In the genomic region with DNA sequence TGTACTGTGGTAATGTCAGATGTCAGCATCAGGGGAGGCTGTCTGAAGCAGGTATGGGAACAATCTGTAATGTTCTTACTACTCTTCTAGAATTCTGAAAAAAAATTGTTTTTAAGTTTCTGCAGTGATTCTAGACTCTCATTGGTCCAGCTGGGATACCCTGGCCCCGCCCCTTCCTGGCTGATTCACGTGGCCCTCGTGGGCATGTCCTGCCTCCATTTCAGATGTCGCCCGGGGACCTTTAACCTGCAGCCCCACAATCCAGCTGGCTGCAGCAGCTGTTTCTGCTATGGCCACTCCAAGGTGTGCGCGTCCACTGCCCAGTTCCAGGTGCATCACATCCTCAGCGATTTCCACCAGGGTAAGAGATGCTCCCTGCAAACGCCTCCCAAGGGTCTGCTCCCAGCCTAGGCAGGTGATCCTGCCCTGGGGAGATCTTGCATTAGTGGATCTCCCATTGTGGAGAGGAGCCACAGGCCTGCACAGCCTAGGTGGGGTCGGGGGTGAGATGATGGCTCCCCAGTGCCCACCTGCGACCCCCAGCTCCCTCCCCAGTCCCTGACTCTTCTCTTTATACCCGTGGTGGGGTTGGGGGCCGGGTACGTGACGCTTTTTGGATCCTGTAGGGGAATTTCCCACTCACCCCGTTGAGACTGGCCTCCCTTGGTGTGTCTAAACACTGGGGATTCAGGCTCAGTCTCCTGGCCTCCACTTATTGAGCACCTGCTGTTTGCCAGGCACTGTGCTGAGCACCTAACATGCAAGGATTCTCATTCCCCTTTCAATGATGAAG, we compare ENCODE assay signal across 2 cellular contexts.
TF ChIP-seq lines count a peak whose summit lies in the region.

No MANE protein-coding gene starts in this region.

TF ChIP-seq in Ishikawa, 13 proteins besides CTCF, POLR2A, EP300 and RAD21:
- TF ChIP-seq, protein P1, sequence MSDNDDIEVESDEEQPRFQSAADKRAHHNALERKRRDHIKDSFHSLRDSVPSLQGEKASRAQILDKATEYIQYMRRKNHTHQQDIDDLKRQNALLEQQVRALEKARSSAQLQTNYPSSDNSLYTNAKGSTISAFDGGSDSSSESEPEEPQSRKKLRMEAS (IDR thresholded peaks at IDR 0.05), result no peak
- TF ChIP-seq, protein P2, sequence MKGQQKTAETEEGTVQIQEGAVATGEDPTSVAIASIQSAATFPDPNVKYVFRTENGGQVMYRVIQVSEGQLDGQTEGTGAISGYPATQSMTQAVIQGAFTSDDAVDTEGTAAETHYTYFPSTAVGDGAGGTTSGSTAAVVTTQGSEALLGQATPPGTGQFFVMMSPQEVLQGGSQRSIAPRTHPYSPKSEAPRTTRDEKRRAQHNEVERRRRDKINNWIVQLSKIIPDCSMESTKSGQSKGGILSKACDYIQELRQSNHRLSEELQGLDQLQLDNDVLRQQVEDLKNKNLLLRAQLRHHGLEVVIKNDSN (IDR thresholded peaks at IDR 0.05), result 0 out of 2 replicates have a peak, but pooled peaks have one; percentile 23
- TF ChIP-seq, protein P3, sequence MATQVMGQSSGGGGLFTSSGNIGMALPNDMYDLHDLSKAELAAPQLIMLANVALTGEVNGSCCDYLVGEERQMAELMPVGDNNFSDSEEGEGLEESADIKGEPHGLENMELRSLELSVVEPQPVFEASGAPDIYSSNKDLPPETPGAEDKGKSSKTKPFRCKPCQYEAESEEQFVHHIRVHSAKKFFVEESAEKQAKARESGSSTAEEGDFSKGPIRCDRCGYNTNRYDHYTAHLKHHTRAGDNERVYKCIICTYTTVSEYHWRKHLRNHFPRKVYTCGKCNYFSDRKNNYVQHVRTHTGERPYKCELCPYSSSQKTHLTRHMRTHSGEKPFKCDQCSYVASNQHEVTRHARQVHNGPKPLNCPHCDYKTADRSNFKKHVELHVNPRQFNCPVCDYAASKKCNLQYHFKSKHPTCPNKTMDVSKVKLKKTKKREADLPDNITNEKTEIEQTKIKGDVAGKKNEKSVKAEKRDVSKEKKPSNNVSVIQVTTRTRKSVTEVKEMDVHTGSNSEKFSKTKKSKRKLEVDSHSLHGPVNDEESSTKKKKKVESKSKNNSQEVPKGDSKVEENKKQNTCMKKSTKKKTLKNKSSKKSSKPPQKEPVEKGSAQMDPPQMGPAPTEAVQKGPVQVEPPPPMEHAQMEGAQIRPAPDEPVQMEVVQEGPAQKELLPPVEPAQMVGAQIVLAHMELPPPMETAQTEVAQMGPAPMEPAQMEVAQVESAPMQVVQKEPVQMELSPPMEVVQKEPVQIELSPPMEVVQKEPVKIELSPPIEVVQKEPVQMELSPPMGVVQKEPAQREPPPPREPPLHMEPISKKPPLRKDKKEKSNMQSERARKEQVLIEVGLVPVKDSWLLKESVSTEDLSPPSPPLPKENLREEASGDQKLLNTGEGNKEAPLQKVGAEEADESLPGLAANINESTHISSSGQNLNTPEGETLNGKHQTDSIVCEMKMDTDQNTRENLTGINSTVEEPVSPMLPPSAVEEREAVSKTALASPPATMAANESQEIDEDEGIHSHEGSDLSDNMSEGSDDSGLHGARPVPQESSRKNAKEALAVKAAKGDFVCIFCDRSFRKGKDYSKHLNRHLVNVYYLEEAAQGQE (IDR thresholded peaks at IDR 0.05; ENCODE audit: low read depth), result no peak
- no peak for TF ChIP-seq FOXM1 (IDR thresholded peaks at IDR 0.05; ENCODE audit: borderline replicate concordance, low read depth)
- no peak for TF ChIP-seq NFIC (IDR thresholded peaks at IDR 0.05)
- TF ChIP-seq ZBTB7A (IDR thresholded peaks at IDR 0.05; ENCODE audit: low read depth), result no peak

TF ChIP-seq in GM12878, 131 proteins besides CTCF, POLR2A, EP300 and RAD21:
- no peak for TF ChIP-seq ZNF274 (IDR thresholded peaks at IDR 0.05; ENCODE audit: insufficient read depth, insufficient read length)
- TF ChIP-seq, protein P4, sequence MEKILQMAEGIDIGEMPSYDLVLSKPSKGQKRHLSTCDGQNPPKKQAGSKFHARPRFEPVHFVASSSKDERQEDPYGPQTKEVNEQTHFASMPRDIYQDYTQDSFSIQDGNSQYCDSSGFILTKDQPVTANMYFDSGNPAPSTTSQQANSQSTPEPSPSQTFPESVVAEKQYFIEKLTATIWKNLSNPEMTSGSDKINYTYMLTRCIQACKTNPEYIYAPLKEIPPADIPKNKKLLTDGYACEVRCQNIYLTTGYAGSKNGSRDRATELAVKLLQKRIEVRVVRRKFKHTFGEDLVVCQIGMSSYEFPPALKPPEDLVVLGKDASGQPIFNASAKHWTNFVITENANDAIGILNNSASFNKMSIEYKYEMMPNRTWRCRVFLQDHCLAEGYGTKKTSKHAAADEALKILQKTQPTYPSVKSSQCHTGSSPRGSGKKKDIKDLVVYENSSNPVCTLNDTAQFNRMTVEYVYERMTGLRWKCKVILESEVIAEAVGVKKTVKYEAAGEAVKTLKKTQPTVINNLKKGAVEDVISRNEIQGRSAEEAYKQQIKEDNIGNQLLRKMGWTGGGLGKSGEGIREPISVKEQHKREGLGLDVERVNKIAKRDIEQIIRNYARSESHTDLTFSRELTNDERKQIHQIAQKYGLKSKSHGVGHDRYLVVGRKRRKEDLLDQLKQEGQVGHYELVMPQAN (conservative IDR thresholded peaks at IDR 0.05), result no peak
- TF ChIP-seq EED (IDR thresholded peaks at IDR 0.05; ENCODE audit: low read depth), result no peak
- TF ChIP-seq, protein P5, sequence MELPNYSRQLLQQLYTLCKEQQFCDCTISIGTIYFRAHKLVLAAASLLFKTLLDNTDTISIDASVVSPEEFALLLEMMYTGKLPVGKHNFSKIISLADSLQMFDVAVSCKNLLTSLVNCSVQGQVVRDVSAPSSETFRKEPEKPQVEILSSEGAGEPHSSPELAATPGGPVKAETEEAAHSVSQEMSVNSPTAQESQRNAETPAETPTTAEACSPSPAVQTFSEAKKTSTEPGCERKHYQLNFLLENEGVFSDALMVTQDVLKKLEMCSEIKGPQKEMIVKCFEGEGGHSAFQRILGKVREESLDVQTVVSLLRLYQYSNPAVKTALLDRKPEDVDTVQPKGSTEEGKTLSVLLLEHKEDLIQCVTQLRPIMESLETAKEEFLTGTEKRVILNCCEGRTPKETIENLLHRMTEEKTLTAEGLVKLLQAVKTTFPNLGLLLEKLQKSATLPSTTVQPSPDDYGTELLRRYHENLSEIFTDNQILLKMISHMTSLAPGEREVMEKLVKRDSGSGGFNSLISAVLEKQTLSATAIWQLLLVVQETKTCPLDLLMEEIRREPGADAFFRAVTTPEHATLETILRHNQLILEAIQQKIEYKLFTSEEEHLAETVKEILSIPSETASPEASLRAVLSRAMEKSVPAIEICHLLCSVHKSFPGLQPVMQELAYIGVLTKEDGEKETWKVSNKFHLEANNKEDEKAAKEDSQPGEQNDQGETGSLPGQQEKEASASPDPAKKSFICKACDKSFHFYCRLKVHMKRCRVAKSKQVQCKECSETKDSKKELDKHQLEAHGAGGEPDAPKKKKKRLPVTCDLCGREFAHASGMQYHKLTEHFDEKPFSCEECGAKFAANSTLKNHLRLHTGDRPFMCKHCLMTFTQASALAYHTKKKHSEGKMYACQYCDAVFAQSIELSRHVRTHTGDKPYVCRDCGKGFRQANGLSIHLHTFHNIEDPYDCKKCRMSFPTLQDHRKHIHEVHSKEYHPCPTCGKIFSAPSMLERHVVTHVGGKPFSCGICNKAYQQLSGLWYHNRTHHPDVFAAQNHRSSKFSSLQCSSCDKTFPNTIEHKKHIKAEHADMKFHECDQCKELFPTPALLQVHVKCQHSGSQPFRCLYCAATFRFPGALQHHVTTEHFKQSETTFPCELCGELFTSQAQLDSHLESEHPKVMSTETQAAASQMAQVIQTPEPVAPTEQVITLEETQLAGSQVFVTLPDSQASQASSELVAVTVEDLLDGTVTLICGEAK (IDR thresholded peaks at IDR 0.05; ENCODE audit: borderline replicate concordance), result no peak
- TF ChIP-seq, protein P6, sequence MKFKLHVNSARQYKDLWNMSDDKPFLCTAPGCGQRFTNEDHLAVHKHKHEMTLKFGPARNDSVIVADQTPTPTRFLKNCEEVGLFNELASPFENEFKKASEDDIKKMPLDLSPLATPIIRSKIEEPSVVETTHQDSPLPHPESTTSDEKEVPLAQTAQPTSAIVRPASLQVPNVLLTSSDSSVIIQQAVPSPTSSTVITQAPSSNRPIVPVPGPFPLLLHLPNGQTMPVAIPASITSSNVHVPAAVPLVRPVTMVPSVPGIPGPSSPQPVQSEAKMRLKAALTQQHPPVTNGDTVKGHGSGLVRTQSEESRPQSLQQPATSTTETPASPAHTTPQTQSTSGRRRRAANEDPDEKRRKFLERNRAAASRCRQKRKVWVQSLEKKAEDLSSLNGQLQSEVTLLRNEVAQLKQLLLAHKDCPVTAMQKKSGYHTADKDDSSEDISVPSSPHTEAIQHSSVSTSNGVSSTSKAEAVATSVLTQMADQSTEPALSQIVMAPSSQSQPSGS (IDR thresholded peaks at IDR 0.05; ENCODE audit: low read length), result no peak
- TF ChIP-seq, protein P7, sequence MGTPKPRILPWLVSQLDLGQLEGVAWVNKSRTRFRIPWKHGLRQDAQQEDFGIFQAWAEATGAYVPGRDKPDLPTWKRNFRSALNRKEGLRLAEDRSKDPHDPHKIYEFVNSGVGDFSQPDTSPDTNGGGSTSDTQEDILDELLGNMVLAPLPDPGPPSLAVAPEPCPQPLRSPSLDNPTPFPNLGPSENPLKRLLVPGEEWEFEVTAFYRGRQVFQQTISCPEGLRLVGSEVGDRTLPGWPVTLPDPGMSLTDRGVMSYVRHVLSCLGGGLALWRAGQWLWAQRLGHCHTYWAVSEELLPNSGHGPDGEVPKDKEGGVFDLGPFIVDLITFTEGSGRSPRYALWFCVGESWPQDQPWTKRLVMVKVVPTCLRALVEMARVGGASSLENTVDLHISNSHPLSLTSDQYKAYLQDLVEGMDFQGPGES (IDR thresholded peaks at IDR 0.05), result no peak
- TF ChIP-seq, protein P8, sequence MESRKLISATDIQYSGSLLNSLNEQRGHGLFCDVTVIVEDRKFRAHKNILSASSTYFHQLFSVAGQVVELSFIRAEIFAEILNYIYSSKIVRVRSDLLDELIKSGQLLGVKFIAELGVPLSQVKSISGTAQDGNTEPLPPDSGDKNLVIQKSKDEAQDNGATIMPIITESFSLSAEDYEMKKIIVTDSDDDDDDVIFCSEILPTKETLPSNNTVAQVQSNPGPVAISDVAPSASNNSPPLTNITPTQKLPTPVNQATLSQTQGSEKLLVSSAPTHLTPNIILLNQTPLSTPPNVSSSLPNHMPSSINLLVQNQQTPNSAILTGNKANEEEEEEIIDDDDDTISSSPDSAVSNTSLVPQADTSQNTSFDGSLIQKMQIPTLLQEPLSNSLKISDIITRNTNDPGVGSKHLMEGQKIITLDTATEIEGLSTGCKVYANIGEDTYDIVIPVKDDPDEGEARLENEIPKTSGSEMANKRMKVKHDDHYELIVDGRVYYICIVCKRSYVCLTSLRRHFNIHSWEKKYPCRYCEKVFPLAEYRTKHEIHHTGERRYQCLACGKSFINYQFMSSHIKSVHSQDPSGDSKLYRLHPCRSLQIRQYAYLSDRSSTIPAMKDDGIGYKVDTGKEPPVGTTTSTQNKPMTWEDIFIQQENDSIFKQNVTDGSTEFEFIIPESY (IDR thresholded peaks at IDR 0.05), result no peak
- no peak for TF ChIP-seq HDAC6 (IDR thresholded peaks at IDR 0.05; ENCODE audit: unreplicated experiment)
- no peak for TF ChIP-seq CREM (IDR thresholded peaks at IDR 0.05; ENCODE audit: low read depth)
- no peak for TF ChIP-seq KLF5 (IDR thresholded peaks at IDR 0.05; ENCODE audit: partially characterized antibody)
- no peak for TF ChIP-seq ESRRA (IDR thresholded peaks at IDR 0.05; ENCODE audit: low read length)
- TF ChIP-seq ZNF217 (IDR thresholded peaks at IDR 0.05), result no peak
- no peak for TF ChIP-seq ETV6 (conservative IDR thresholded peaks at IDR 0.05 in 1 of 2, IDR thresholded peaks at IDR 0.05 in 1 of 2; ENCODE audit: borderline replicate concordance in 1 of 2, low read depth in 1 of 2)
- no peak for TF ChIP-seq DPF2 (IDR thresholded peaks at IDR 0.05)
- no peak for TF ChIP-seq CBX5 (IDR thresholded peaks at IDR 0.05; ENCODE audit: low read depth)
